8 cellular contexts compared by ENCODE assay signal in genomic region chr17:35731239-35731931, GRCh38. TPM values are rescaled to one million over a fixed set of nuclear protein-coding genes. Genes with fewer than 3 reads are reported as not detected.
A peak's percentile ranks its signal among the peaks of the same experiment; 100 is the strongest.
DNase-seq lines count a peak whose midpoint lies in the region; ATAC-seq and TF ChIP-seq lines count a peak whose summit lies in the region.

TSS of gene RASL10B (plus strand) at chr17:35731639. CDS start at chr17:35735185, 3,546 bp downstream.

- H3K36me3 Mint-ChIP-seq in activated T-helper 2 cell treated with anti-CD3 and anti-CD28 coated beads, Interferon-gamma antibody, Interleukin-2, Interleukin-4, amounts not matched to agents 10 μg/mL and 5 μg/mL and 100 μg/mL, durations not matched to agents 14 hours and 24 hours and 36 hours (ENCODE audit: low read depth), result peaks cover 8% of the 10 kb centered on the region
- H3K36me3 Mint-ChIP-seq in naive thymus-derived CD4-positive, alpha-beta T cell, result peaks cover 0 to 7% (median 0%) of the 10 kb centered on the region in 5 donors

- peak; percentile 83 for ATAC-seq in naive thymus-derived CD4-positive, alpha-beta T cell
- ATAC-seq in HG03520 (IDR thresholded peaks at IDR 0.05; ENCODE audit: unreplicated experiment), result no peak
- no peak for ATAC-seq in GM19397 (IDR thresholded peaks at IDR 0.05; ENCODE audit: unreplicated experiment)

- no peaks in the 10 kb centered on the region for H3K9me3 ChIP-seq in naive thymus-derived CD4-positive, alpha-beta T cell (ENCODE audit: control insufficient read depth in 2 of 3, low read length in 3 of 3)
- no peaks in the 10 kb centered on the region for H3K9me3 ChIP-seq in subcutaneous abdominal adipose tissue (ENCODE audit: control insufficient read depth in 5 of 5, low read length in 5 of 5)

- peaks cover 23% of the 10 kb centered on the region for H3K27me3 Mint-ChIP-seq in activated T-helper 2 cell treated with anti-CD3 and anti-CD28 coated beads, Interferon-gamma antibody, Interleukin-2, Interleukin-4, amounts not matched to agents 10 μg/mL and 5 μg/mL and 100 μg/mL, durations not matched to agents 14 hours and 24 hours and 36 hours (ENCODE audit: low read depth)
- peaks cover 0 to 24% (median 5%) of the 10 kb centered on the region in 5 donors for H3K27me3 Mint-ChIP-seq in naive thymus-derived CD4-positive, alpha-beta T cell

- peaks cover 8 to 13% of the 10 kb centered on the region in 2 donors for H3K4me1 ChIP-seq in naive thymus-derived CD4-positive, alpha-beta T cell (ENCODE audit: control insufficient read depth in 2 of 2, insufficient read depth in 2 of 2, low read length in 2 of 2)
- H3K4me1 ChIP-seq in subcutaneous abdominal adipose tissue (ENCODE audit: control insufficient read depth in 5 of 5, insufficient read depth in 5 of 5, low read length in 5 of 5), result peaks cover 11 to 33% (median 32%) of the 10 kb centered on the region in 5 donors

- H3K9ac ChIP-seq in subcutaneous abdominal adipose tissue (ENCODE audit: low read length in 5 of 5), result peak within 1 kb of the TSS in 4 of 5 donors; percentile 17 to 61 (median 35)

- peak within 1 kb of the TSS; percentile 67 for H3K4me3 Mint-ChIP-seq in activated T-helper 2 cell treated with anti-CD3 and anti-CD28 coated beads, Interferon-gamma antibody, Interleukin-2, Interleukin-4, amounts not matched to agents 10 μg/mL and 5 μg/mL and 100 μg/mL, durations not matched to agents 14 hours and 24 hours and 36 hours (ENCODE audit: low read depth)
- H3K4me3 Mint-ChIP-seq in naive thymus-derived CD4-positive, alpha-beta T cell, result peak within 1 kb of the TSS; percentile 59 to 90 (median 85)

- peaks cover 0 to 7% (median 0%) of the 10 kb centered on the region in 3 experiments for H3K36me3 ChIP-seq in naive thymus-derived CD4-positive, alpha-beta T cell (ENCODE audit: control insufficient read depth in 2 of 3, insufficient read depth in 3 of 3, low read length in 3 of 3)
- peaks cover 0 to 6% (median 0%) of the 10 kb centered on the region in 5 donors for H3K36me3 ChIP-seq in subcutaneous abdominal adipose tissue (ENCODE audit: control insufficient read depth in 5 of 5, insufficient read depth in 5 of 5, low read length in 5 of 5)

- H3K27me3 ChIP-seq in naive thymus-derived CD4-positive, alpha-beta T cell (ENCODE audit: control insufficient read depth in 2 of 2, insufficient read depth in 2 of 2, low read length in 2 of 2), result no peaks in the 10 kb centered on the region
- no peaks in the 10 kb centered on the region for H3K27me3 ChIP-seq in subcutaneous abdominal adipose tissue (ENCODE audit: control insufficient read depth in 5 of 5, insufficient read depth in 4 of 5, low read length in 5 of 5)

- peaks cover 9% of the 10 kb centered on the region for H3K4me1 Mint-ChIP-seq in activated T-helper 2 cell treated with anti-CD3 and anti-CD28 coated beads, Interferon-gamma antibody, Interleukin-2, Interleukin-4, amounts not matched to agents 10 μg/mL and 5 μg/mL and 100 μg/mL, durations not matched to agents 14 hours and 24 hours and 36 hours (ENCODE audit: low read depth)
- peaks cover 11 to 31% (median 21%) of the 10 kb centered on the region in 7 donors for H3K4me1 Mint-ChIP-seq in naive thymus-derived CD4-positive, alpha-beta T cell

- peak within 1 kb of the TSS; percentile 51 for H3K4me3 ChIP-seq in fibroblast of pulmonary artery (replicated peaks; ENCODE audit: low read depth, low read length)
- peak within 1 kb of the TSS; percentile 55 for H3K4me3 ChIP-seq in naive thymus-derived CD4-positive, alpha-beta T cell (ENCODE audit: low read length)
- peak within 1 kb of the TSS; percentile 52 to 73 (median 54) for H3K4me3 ChIP-seq in subcutaneous abdominal adipose tissue (ENCODE audit: low read depth in 1 of 5, low read length in 5 of 5)

- no peaks in the 10 kb centered on the region for H3K9me3 Mint-ChIP-seq in activated T-helper 2 cell treated with anti-CD3 and anti-CD28 coated beads, Interferon-gamma antibody, Interleukin-2, Interleukin-4, amounts not matched to agents 10 μg/mL and 5 μg/mL and 100 μg/mL, durations not matched to agents 14 hours and 24 hours and 36 hours
- peaks cover 0 to 2% (median 0%) of the 10 kb centered on the region in 11 donors for H3K9me3 Mint-ChIP-seq in naive thymus-derived CD4-positive, alpha-beta T cell

- DNase-seq in ELF-1 (ENCODE audit: low read depth, low spot score) (peak; percentile 75), NCI-H460 (ENCODE audit: extremely low read depth, low read depth) (peak; percentile 23), fibroblast of pulmonary artery (ENCODE audit: low read depth) (peak; percentile 34)
- peak; percentile 27 for DNase-seq in activated T-helper 2 cell treated with anti-CD3 and anti-CD28 coated beads, Interferon-gamma antibody, Interleukin-2, Interleukin-4, amounts not matched to agents 10 μg/mL and 5 μg/mL and 100 μg/mL, durations not matched to agents 14 hours and 24 hours and 36 hours (ENCODE audit: low spot score)
- peak; percentile 34 to 62 (median 42) for DNase-seq in naive thymus-derived CD4-positive, alpha-beta T cell

- H3K27ac Mint-ChIP-seq in activated T-helper 2 cell treated with anti-CD3 and anti-CD28 coated beads, Interferon-gamma antibody, Interleukin-2, Interleukin-4, amounts not matched to agents 10 μg/mL and 5 μg/mL and 100 μg/mL, durations not matched to agents 14 hours and 24 hours and 36 hours, result no peak within 1 kb of the TSS
- H3K27ac Mint-ChIP-seq in naive thymus-derived CD4-positive, alpha-beta T cell, result peak within 1 kb of the TSS in 8 of 9 donors; percentile 21 to 85 (median 66)

- CTCF ChIA-PET in naive thymus-derived CD4-positive, alpha-beta T cell (lab: Charles Lee), result interaction anchor here (1.0 kb wide), 1 partner anchor 16 kb away, joined by 4 read pairs; no protein-coding TSS in a partner anchor

- intact Hi-C loops in activated T-helper 2 cell treated with anti-CD3 and anti-CD28 coated beads, Interferon-gamma antibody, Interleukin-2, Interleukin-4, amounts not matched to agents 10 μg/mL and 5 μg/mL and 100 μg/mL, durations not matched to agents 14 hours and 24 hours and 36 hours (cut with micrococcal nuclease), result no loop called here
- intact Hi-C loops in naive thymus-derived CD4-positive, alpha-beta T cell (cut with micrococcal nuclease), result no loop called here

- POLR2A ChIA-PET in naive thymus-derived CD4-positive, alpha-beta T cell (lab: Charles Lee), result interaction anchor here (0.6 to 1.3 kb wide), 2 partner anchors 9 to 28 kb away, joined by 3 to 4 read pairs; no protein-coding TSS in a partner anchor

- no peak for TF ChIP-seq CTCF in fibroblast of pulmonary artery (IDR thresholded peaks at IDR 0.05; ENCODE audit: low read length, missing control alignments)

- H3K27ac ChIP-seq in naive thymus-derived CD4-positive, alpha-beta T cell (ENCODE audit: low read depth, low read length), result no peak within 1 kb of the TSS
- no peak within 1 kb of the TSS for H3K27ac ChIP-seq in subcutaneous abdominal adipose tissue (ENCODE audit: low read depth, low read length)

RNA-seq across cellular contexts. Expression of gene RASL10B, which starts in this region (rescaled TPM):
- total RNA-seq in NCI-H460 (2014; rRNA removed; shearing (Covaris generic)), result 2.3 and 2.5 TPM in 2 replicates
- 2.5 and 3.0 TPM in 2 replicates for polyA plus RNA-seq in NCI-H460 (2014; cell fraction: nucleus; rRNA removed)
- 0.94 and 1.2 TPM in 2 replicates for total RNA-seq in activated T-helper 2 cell treated with anti-CD3 and anti-CD28 coated beads, Interferon-gamma antibody, Interleukin-2, Interleukin-4, amounts not matched to agents 10 μg/mL and 5 μg/mL and 100 μg/mL, durations not matched to agents 14 hours and 24 hours and 36 hours
- under 1 TPM; 0.34 to 0.76 (median 0.60) TPM for total RNA-seq in naive thymus-derived CD4-positive, alpha-beta T cell
- polyA plus RNA-seq in naive thymus-derived CD4-positive, alpha-beta T cell, result under 1 TPM; 0.14 to 0.37 TPM

Comparison
In these comparisons a context has a peak if more than half of its experiments do, and no peak if none do; other contexts are left out.
1. Peak in DNase-seq, ATAC-seq and H3K4me3 ChIP-seq in naive thymus-derived CD4-positive, alpha-beta T cell; RNA of the gene not detected or under 1 TPM.
2. DNase-seq: peak in every context shown above with its lines; median percentile 75 in ELF-1; 42 in naive thymus-derived CD4-positive, alpha-beta T cell; 34 in fibroblast of pulmonary artery; 27 in activated T-helper 2 cell treated with anti-CD3 and anti-CD28 coated beads, Interferon-gamma antibody, Interleukin-2, Interleukin-4, amounts not matched to agents 10 μg/mL and 5 μg/mL and 100 μg/mL, durations not matched to agents 14 hours and 24 hours and 36 hours; 23 in NCI-H460.